1 cellular context compared by ENCODE assay signal in the genomic region with DNA sequence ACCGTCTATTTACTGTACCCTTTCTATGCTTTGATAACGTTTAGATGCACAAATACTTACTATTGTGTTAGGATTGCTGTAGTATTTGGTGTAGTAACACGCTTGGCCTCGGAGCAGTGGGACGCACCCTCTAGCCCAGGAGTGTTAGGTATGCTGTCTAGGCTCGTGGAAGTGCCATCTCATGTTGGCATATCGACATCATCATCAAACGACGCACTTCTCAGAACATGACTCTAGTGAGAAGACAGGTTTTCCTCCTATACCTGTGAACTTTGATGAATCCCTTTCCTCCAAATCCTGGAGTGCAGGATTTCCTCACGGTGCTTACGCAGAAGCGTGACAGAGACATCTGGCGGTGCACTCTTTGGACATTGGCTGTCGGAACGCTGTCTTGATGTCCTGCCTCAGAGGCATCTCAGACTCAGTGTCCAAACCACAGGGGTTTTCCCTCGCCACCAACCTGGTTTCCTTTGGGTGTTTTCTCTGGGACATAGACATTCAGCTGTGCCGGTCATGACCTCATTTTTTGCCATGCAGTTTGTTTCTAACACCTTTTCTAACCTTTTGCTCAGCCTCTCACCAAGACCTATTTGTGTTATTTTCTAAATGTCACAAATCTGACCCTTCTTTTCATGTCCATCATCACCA.
TF ChIP-seq lines count a peak whose summit lies in the region.

No MANE protein-coding gene starts in this region.

TF ChIP-seq in endothelial cell of umbilical vein, 7 proteins besides CTCF, POLR2A, EP300 and RAD21:
- TF ChIP-seq FOS (IDR thresholded peaks at IDR 0.05; ENCODE audit: borderline replicate concordance, insufficient read depth, low read length) (no peak), EZH2 (IDR thresholded peaks at IDR 0.05; ENCODE audit: borderline replicate concordance, low read depth, low read length, severe bottlenecking) (no peak), POLR2AphosphoS5 (IDR thresholded peaks at IDR 0.05; ENCODE audit: insufficient read depth, low read depth, low read length) (no peak), JUN (IDR thresholded peaks at IDR 0.05; ENCODE audit: borderline replicate concordance, insufficient read depth, insufficient read length, low read depth) (no peak), MYC (IDR thresholded peaks at IDR 0.05; ENCODE audit: low read depth, low read length) (no peak), GATA2 (IDR thresholded peaks at IDR 0.05; ENCODE audit: insufficient read depth, insufficient read length, low read depth, low read length) (no peak)
- TF ChIP-seq, protein P1, sequence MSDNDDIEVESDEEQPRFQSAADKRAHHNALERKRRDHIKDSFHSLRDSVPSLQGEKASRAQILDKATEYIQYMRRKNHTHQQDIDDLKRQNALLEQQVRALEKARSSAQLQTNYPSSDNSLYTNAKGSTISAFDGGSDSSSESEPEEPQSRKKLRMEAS (IDR thresholded peaks at IDR 0.05; ENCODE audit: insufficient read depth, insufficient read length): no peak
